ENCODE assay signal across 14 cellular contexts in genomic region chr12:15208140-15208539, GRCh38. TPM values are rescaled to one million over a fixed set of nuclear protein-coding genes. Genes with fewer than 3 reads are reported as not detected.
DNase-seq lines count a peak whose midpoint lies in the region; ATAC-seq and TF ChIP-seq lines count a peak whose summit lies in the region.
"Had no signal": no experiment of that assay in that cellular context is flagged by ENCODE, and none has a peak within 500 bp of the region (broad histone marks: within the 10 kb centered on the region; RNA-seq: fewer than 3 reads in every experiment).

No MANE protein-coding gene starts in this region.

- TF ChIP-seq CTCF in BE2C (IDR thresholded peaks at IDR 0.05; ENCODE audit: low read depth, low read length) (peak; percentile 53), VCaP (conservative IDR thresholded peaks at IDR 0.05) (0 out of 2 replicates have a peak, but pooled peaks have one; percentile 8), omental fat pad (IDR thresholded peaks at IDR 0.05) (peak in 1 of 3 donors; percentile 42)

- H3K4me3 ChIP-seq in BE2C (ENCODE audit: low read depth, low read length): no peak overlapping the region
- H3K4me3 ChIP-seq: SJCRH30 had no signal

- no peaks in the 10 kb centered on the region for H3K9me3 ChIP-seq in BE2C
- H3K9me3 ChIP-seq: SJCRH30 had no signal

- DNase-seq in BE2C: no peak
- DNase-seq in fibroblast of the conjunctiva (ENCODE audit: low read depth): peak; percentile 12
- DNase-seq in omental fat pad (ENCODE audit: low spot score): no peak
- no peak for DNase-seq in stimulated activated CD4-positive, alpha-beta T cell treated with anti-CD3 and anti-CD28 coated beads, Interleukin-2, amount 100 ng/mL, for 24 hours
- DNase-seq in NCI-H1092 treated with DMSO at 0.1 percent for 48 hours (lab: John Stamatoyannopoulos, UW): no peak
- DNase-seq: activated naive CD8-positive, alpha-beta T cell treated with anti-CD3 and anti-CD28 coated beads, Interleukin-2, amount 10 ng/mL, durations not matched to agents 7 days and 5 days; NCI-H226; SJCRH30; stimulated activated CD4-positive, alpha-beta T cell treated with anti-CD3 and anti-CD28 coated beads, Interleukin-12 subunit alpha, Interleukin-12 subunit beta, amount 100 ng/mL, for 4 hours had no signal

- H3K36me3 ChIP-seq in BE2C: peaks cover 30% of the 10 kb centered on the region
- H3K36me3 ChIP-seq: SJCRH30 had no signal

- H3K4me1 ChIP-seq in BE2C: peaks cover 25% of the 10 kb centered on the region

- no peaks in the 10 kb centered on the region for H3K27me3 ChIP-seq in BE2C
- H3K27me3 ChIP-seq: SJCRH30 had no signal

- no peak overlapping the region for H3K27ac ChIP-seq in VCaP
- H3K27ac ChIP-seq: SJCRH30 had no signal

- ATAC-seq in omental fat pad (ENCODE audit: low FRiP score): peak; percentile 54
- no peak for ATAC-seq in HG03196 (IDR thresholded peaks at IDR 0.05; ENCODE audit: unreplicated experiment)
- no peak for ATAC-seq in GM21619 (IDR thresholded peaks at IDR 0.05; ENCODE audit: unreplicated experiment)
- ATAC-seq: stimulated activated memory B cell treated with anti-CD40 and anti-IgM and Interleukin-4, amounts not matched to agents 10 μg/mL and 1 μg/mL and 100 μg/mL, for 72 hours had no signal

RNA-seq across cellular contexts. Expression of gene RERG, which starts 13.1 kb away (rescaled TPM):
- 94.2 TPM for polyA plus RNA-seq in BE2C (2012; ENCODE audit: insufficient read depth, insufficient read length, low read depth)
- total RNA-seq in omental fat pad: 10 to 100 TPM in 3 of 4 donors, 1 to 10 TPM in 1; 9.6 to 84.4 (median 36.4) TPM
- total RNA-seq: activated naive CD8-positive, alpha-beta T cell treated with anti-CD3 and anti-CD28 coated beads, Interleukin-2, amount 10 ng/mL, durations not matched to agents 7 days and 5 days; SJCRH30 had no signal
- polyA plus RNA-seq: CD14-positive monocyte had no signal
